1 cellular context compared by ENCODE assay signal in the genomic region with DNA sequence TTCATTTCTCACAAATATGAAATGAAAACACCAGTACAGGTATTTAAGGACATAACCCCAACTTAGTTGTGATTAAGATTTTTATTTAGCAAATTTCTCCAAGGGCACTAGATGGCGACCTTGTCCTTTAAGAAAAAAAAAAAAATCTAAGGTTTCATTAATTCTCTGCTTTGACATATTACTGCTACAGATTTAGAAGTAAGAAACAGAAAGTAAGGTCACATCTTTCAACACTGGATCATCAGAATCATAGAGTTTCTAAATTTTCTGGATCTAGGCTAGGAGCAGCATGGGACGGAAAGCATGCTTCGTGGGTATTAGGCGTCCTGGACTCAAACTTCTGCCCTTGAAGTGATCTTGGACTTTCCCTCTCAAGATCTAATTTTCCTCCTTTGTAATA.
TF ChIP-seq lines count a peak whose summit lies in the region.

No MANE protein-coding gene starts in this region.

TF ChIP-seq in HCT116, 20 proteins besides CTCF, POLR2A, EP300 and RAD21 (continued from another document):
- TF ChIP-seq EZH2phosphoT487 (IDR thresholded peaks at IDR 0.05; ENCODE audit: borderline replicate concordance): no peak
- no peak for TF ChIP-seq ZNF274 (IDR thresholded peaks at IDR 0.05; ENCODE audit: low read depth, low read length)
- no peak for TF ChIP-seq YY1 (IDR thresholded peaks at IDR 0.05; ENCODE audit: extremely low read depth, insufficient replicate concordance, low read depth, low read length)
- no peak for TF ChIP-seq FOSL1 (IDR thresholded peaks at IDR 0.05; ENCODE audit: low read depth)
- no peak for TF ChIP-seq ELF1 (IDR thresholded peaks at IDR 0.05; ENCODE audit: borderline replicate concordance, low read depth)
- no peak for TF ChIP-seq POLR2AphosphoS5 (IDR thresholded peaks at IDR 0.05; ENCODE audit: low read depth, low read length)
